Comparison of ENCODE assay signal across 22 cellular contexts in the genomic region with DNA sequence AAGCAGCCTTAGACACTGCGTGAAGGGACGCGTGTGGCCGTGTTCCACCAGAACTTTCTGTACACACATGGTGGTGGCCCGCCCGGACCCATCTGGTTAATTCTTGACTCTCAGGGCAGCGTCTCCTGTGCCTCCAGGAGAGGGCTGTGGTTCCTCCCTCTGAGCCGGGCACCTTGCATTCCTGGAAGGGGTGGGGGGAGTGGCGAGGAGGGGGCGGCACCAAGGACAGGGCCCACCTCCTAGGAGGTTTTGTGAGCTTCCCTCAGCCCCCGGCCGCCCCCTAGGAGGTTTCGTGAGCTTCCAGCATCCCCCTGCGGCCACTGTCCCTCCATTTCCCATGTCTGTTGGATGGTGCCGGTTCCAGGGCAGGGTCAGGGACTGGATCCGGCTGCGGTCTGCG.
"Had no signal": no experiment of that assay in that cellular context is flagged by ENCODE, and none has a peak within 500 bp of the region (broad histone marks: within the 10 kb centered on the region; RNA-seq: fewer than 3 reads in every experiment).

No MANE protein-coding gene starts in this region.

- H3K4me1 ChIP-seq: esophagus squamous epithelium, gastroesophageal sphincter, right atrium auricular region, sigmoid colon, stomach, transverse colon had no signal

- ATAC-seq: effector memory CD8-positive, alpha-beta T cell; gastroesophageal sphincter; left lobe of liver; mucosa of descending colon; naive thymus-derived CD8-positive, alpha-beta T cell had no signal

- H3K4me3 ChIP-seq: esophagus squamous epithelium, gastroesophageal sphincter, hepatocyte, mucosa of descending colon, ovary, right atrium auricular region, sigmoid colon, skin epidermis, stomach, thoracic aorta, transverse colon had no signal

- H3K27me3 ChIP-seq: esophagus squamous epithelium, hepatocyte, ovary, right atrium auricular region, sigmoid colon, stomach, transverse colon had no signal

- DNase-seq: effector memory CD8-positive, alpha-beta T cell; esophagus squamous epithelium; foreskin fibroblast; mammary epithelial cell; naive thymus-derived CD8-positive, alpha-beta T cell; nucleus accumbens; sigmoid colon; stimulated activated CD4-positive, alpha-beta T cell treated with anti-CD3 and anti-CD28 coated beads, Interleukin-12 subunit alpha, Interleukin-12 subunit beta, amount 100 ng/mL, for 4 hours; stimulated activated naive CD4-positive, alpha-beta T cell; stomach; substantia nigra; transverse colon had no signal

- H3K27me3 Mint-ChIP-seq: dendritic cell treated with granulocyte-macrophage colony-stimulating factor and Interleukin-4, amounts not matched to agents 40 ng/mL and 50 ng/mL, for 4 days; effector memory CD8-positive, alpha-beta T cell; naive thymus-derived CD8-positive, alpha-beta T cell had no signal

- H3K4me2 ChIP-seq: hepatocyte had no signal

- H3K79me2 ChIP-seq: hepatocyte had no signal

- H3K9me3 Mint-ChIP-seq: dendritic cell treated with granulocyte-macrophage colony-stimulating factor and Interleukin-4, amounts not matched to agents 40 ng/mL and 50 ng/mL, for 4 days; effector memory CD8-positive, alpha-beta T cell; naive thymus-derived CD8-positive, alpha-beta T cell had no signal

- H2AFZ ChIP-seq: hepatocyte had no signal

- H3K36me3 ChIP-seq: gastroesophageal sphincter, ovary, right atrium auricular region, sigmoid colon, thoracic aorta, transverse colon had no signal

- H3K27ac ChIP-seq: esophagus squamous epithelium, gastroesophageal sphincter, hepatocyte, ovary, right atrium auricular region, sigmoid colon, skin epidermis, stomach, thoracic aorta, transverse colon had no signal

- H3K4me3 Mint-ChIP-seq: dendritic cell treated with granulocyte-macrophage colony-stimulating factor and Interleukin-4, amounts not matched to agents 40 ng/mL and 50 ng/mL, for 4 days; effector memory CD8-positive, alpha-beta T cell; naive thymus-derived CD8-positive, alpha-beta T cell had no signal

- H3K27ac Mint-ChIP-seq: dendritic cell treated with granulocyte-macrophage colony-stimulating factor and Interleukin-4, amounts not matched to agents 40 ng/mL and 50 ng/mL, for 4 days; effector memory CD8-positive, alpha-beta T cell had no signal

- FAIRE-seq: colon had no signal

- H3K9me3 ChIP-seq: gastroesophageal sphincter, mucosa of descending colon, ovary, right atrium auricular region, sigmoid colon, thoracic aorta, transverse colon had no signal
